Comparison of ENCODE assay signal across 9 cellular contexts in genomic region chr17:74190154-74190553, GRCh38. TPM values are rescaled to one million over a fixed set of nuclear protein-coding genes. Genes with fewer than 3 reads are reported as not detected.
DNase-seq lines count a peak whose midpoint lies in the region; ATAC-seq and TF ChIP-seq lines count a peak whose summit lies in the region.
"Had no signal": no experiment of that assay in that cellular context is flagged by ENCODE, and none has a peak within 500 bp of the region (broad histone marks: within the 10 kb centered on the region; RNA-seq: fewer than 3 reads in every experiment).

No MANE protein-coding gene starts in this region.

- H3K36me3 Mint-ChIP-seq in T-helper 2 cell treated with Interferon-gamma antibody and Interleukin-4, amounts not matched to agents 5 μg/mL and 100 μg/mL, for 36 hours (ENCODE audit: low read depth) = no peaks in the 10 kb centered on the region

- TF ChIP-seq CTCF in osteoblast (IDR thresholded peaks at IDR 0.05; ENCODE audit: extremely low read depth, low read depth, low read length) = no peak

- no peak for DNase-seq in activated CD4-positive, CD25-positive, alpha-beta regulatory T cell treated with anti-CD3 and anti-CD28 coated beads, Interleukin-2, amount 50 U/mL, for 72 hours
- DNase-seq in HuH-7 (ENCODE audit: low spot score) (peak; percentile 64), SHP77 (lab: John Stamatoyannopoulos, UW) (peak; percentile 76 to 78), germinal center (ENCODE audit: low spot score) (peak; percentile 76), osteoblast (ENCODE audit: insufficient read length, low spot score, missing footprints) (no peak)
- DNase-seq in T-helper 2 cell treated with Interferon-gamma antibody and Interleukin-4, amounts not matched to agents 5 μg/mL and 100 μg/mL, for 36 hours (ENCODE audit: low spot score) = no peak

- no peaks in the 10 kb centered on the region for H3K79me2 ChIP-seq in osteoblast (ENCODE audit: insufficient read depth, low read length)

- peaks cover 13% of the 10 kb centered on the region for H3K27me3 ChIP-seq in osteoblast (ENCODE audit: insufficient read depth, low read length)

- H3K4me1 ChIP-seq in osteoblast (ENCODE audit: insufficient read depth, low read length) = no peaks in the 10 kb centered on the region

- no peaks in the 10 kb centered on the region for H4K20me1 ChIP-seq in osteoblast (ENCODE audit: insufficient read depth, low read length)

- ATAC-seq in activated CD4-positive, CD25-positive, alpha-beta regulatory T cell treated with anti-CD3 and anti-CD28 coated beads, Interleukin-2, amount 50 U/mL, for 24 hours = peak; percentile 67
- no peak for ATAC-seq in GM18511 (IDR thresholded peaks at IDR 0.05; ENCODE audit: unreplicated experiment)

- H3K27me3 Mint-ChIP-seq in T-helper 2 cell treated with Interferon-gamma antibody and Interleukin-4, amounts not matched to agents 5 μg/mL and 100 μg/mL, for 36 hours (ENCODE audit: low read depth) = peaks cover 14% of the 10 kb centered on the region

- H3K4me2 ChIP-seq in osteoblast (ENCODE audit: insufficient read depth, low read length) = no peak overlapping the region

- no peak overlapping the region for H3K4me3 ChIP-seq in osteoblast (ENCODE audit: insufficient read depth, low read length)

- H3K9me3 Mint-ChIP-seq in T-helper 2 cell treated with Interferon-gamma antibody and Interleukin-4, amounts not matched to agents 5 μg/mL and 100 μg/mL, for 36 hours = no peaks in the 10 kb centered on the region

- H3K9me3 ChIP-seq in osteoblast (ENCODE audit: low read depth, low read length) = no peaks in the 10 kb centered on the region

- no peak overlapping the region for H3K4me3 Mint-ChIP-seq in T-helper 2 cell treated with Interferon-gamma antibody and Interleukin-4, amounts not matched to agents 5 μg/mL and 100 μg/mL, for 36 hours

- H3K36me3 ChIP-seq in osteoblast (ENCODE audit: insufficient read depth, low read length) = no peaks in the 10 kb centered on the region

- H3K4me1 Mint-ChIP-seq in T-helper 2 cell treated with Interferon-gamma antibody and Interleukin-4, amounts not matched to agents 5 μg/mL and 100 μg/mL, for 36 hours (ENCODE audit: low read depth) = peaks cover 2% of the 10 kb centered on the region

- no peak overlapping the region for H3K27ac Mint-ChIP-seq in T-helper 2 cell treated with Interferon-gamma antibody and Interleukin-4, amounts not matched to agents 5 μg/mL and 100 μg/mL, for 36 hours

- H2AFZ ChIP-seq in osteoblast (ENCODE audit: low read length) = no peak overlapping the region

- H3K27ac ChIP-seq in osteoblast (ENCODE audit: low read depth, low read length) = no peak overlapping the region
- H3K27ac ChIP-seq: C4-2B had no signal

RNA-seq across cellular contexts. Expression of gene RPL38, which starts 13.3 kb away (rescaled TPM):
- total RNA-seq in osteoblast = 470 and 728 TPM in 2 replicates

RNA-seq across cellular contexts. Expression of gene TTYH2, which starts 23.2 kb away (rescaled TPM):
- 1.2 and 1.4 TPM in 2 replicates for total RNA-seq in osteoblast

Comparison
In these comparisons a context has a peak if more than half of its experiments do, and no peak if none do; other contexts are left out.
1. DNase-seq: peak in HuH-7 (single experiment), SHP77 (2 of 2) and germinal center (single experiment); none in activated CD4-positive, CD25-positive, alpha-beta regulatory T cell treated with anti-CD3 and anti-CD28 coated beads, Interleukin-2, amount 50 U/mL, for 72 hours (single experiment), osteoblast (single experiment) and T-helper 2 cell treated with Interferon-gamma antibody and Interleukin-4, amounts not matched to agents 5 μg/mL and 100 μg/mL, for 36 hours (single experiment).